In genomic region chr21:33931799-33932390, GRCh38 we compare ENCODE assay signal across 8 cellular contexts. TPM values are rescaled to one million over a fixed set of nuclear protein-coding genes. Genes with fewer than 3 reads are reported as not detected.
A peak's percentile ranks its signal among the peaks of the same experiment; 100 is the strongest.
DNase-seq lines count a peak whose midpoint lies in the region; ATAC-seq and TF ChIP-seq lines count a peak whose summit lies in the region.

No MANE protein-coding gene starts in this region.

- peak overlapping the region; percentile 45 for H3K9ac ChIP-seq in Karpas-422 (ENCODE audit: low read length)
- H3K9ac ChIP-seq in liver (ENCODE audit: low read depth in 1 of 2, low read length in 2 of 2) = peak overlapping the region; percentile 40 to 91

- TF ChIP-seq CTCF in AG10803 (conservative IDR thresholded peaks at IDR 0.05; ENCODE audit: low read length) (no peak), astrocyte of the spinal cord (IDR thresholded peaks at IDR 0.05; ENCODE audit: low read depth, low read length) (no peak), liver (IDR thresholded peaks at IDR 0.05; ENCODE audit: low read depth, low read length, missing input control) (no peak), type B pancreatic cell (conservative IDR thresholded peaks at IDR 0.05) (no peak)

- H3K9me2 ChIP-seq in Karpas-422 (replicated peaks; ENCODE audit: insufficient read depth, low read length) = no peaks in the 10 kb centered on the region

- no peaks in the 10 kb centered on the region for H3K27me3 Mint-ChIP-seq in type B pancreatic cell

- no peaks in the 10 kb centered on the region for H3K9me3 Mint-ChIP-seq in type B pancreatic cell

- no peaks in the 10 kb centered on the region for H4K20me1 ChIP-seq in Karpas-422 (ENCODE audit: insufficient read depth, low read depth, low read length)

- 22% methylated on average over 10 of the region's 10 CpGs for WGBS in liver

- no peak for ATAC-seq in HG03565 (IDR thresholded peaks at IDR 0.05; ENCODE audit: unreplicated experiment)

- H3K4me2 ChIP-seq in Karpas-422 (ENCODE audit: low read depth, low read length, poor library complexity, severe bottlenecking) = peak overlapping the region; percentile 58

- H3K4me3 ChIP-seq in AG10803 (ENCODE audit: low read length) = peak overlapping the region; percentile 60
- H3K4me3 ChIP-seq in Karpas-422 (ENCODE audit: low read length) = peak overlapping the region; percentile 47
- peak overlapping the region; percentile 38 for H3K4me3 ChIP-seq in astrocyte of the spinal cord (ENCODE audit: low read depth, low read length)
- H3K4me3 ChIP-seq in liver (ENCODE audit: low read depth in 1 of 3, low read length in 3 of 3) = peak overlapping the region; percentile 60 to 90 (median 87)

- H3K27ac Mint-ChIP-seq in type B pancreatic cell = peak overlapping the region; percentile 97

- peaks cover 3% of the 10 kb centered on the region for H3K36me3 Mint-ChIP-seq in type B pancreatic cell

- TF ChIP-seq RAD21 in liver (IDR thresholded peaks at IDR 0.05) = peak in 1 of 2 donors; percentile 24

- in situ Hi-C loops in astrocyte of the spinal cord (cut with HindIII; ENCODE audit: low sequenced_read_pairs) = no loop called here

- H3K4me3 Mint-ChIP-seq in type B pancreatic cell = peak overlapping the region; percentile 92

- H3K36me3 ChIP-seq in Karpas-422 (ENCODE audit: insufficient read depth, low read length) (no peaks in the 10 kb centered on the region), liver (ENCODE audit: control insufficient read depth in 4 of 4, insufficient read depth in 3 of 4, low read depth in 1 of 4, low read length in 3 of 4) (no peaks in the 10 kb centered on the region)

- no peaks in the 10 kb centered on the region for H3K79me2 ChIP-seq in Karpas-422 (ENCODE audit: low read length)

- DNase-seq in AG10803 (ENCODE audit: low read depth) = peak; percentile 25
- peak; percentile 48 for DNase-seq in Karpas-422
- DNase-seq in astrocyte of the spinal cord (ENCODE audit: low read depth, low spot score) = no peak
- no peak for DNase-seq in type B pancreatic cell (ENCODE audit: extremely low spot score, unreplicated experiment)
- no peak for DNase-seq in HCEC 1CT
- DNase-seq in Ammon's horn (ENCODE audit: low spot score) = no peak

- H3K27ac ChIP-seq in Karpas-422 (ENCODE audit: low read length) = no peak overlapping the region
- peak overlapping the region; percentile 59 to 73 for H3K27ac ChIP-seq in liver (ENCODE audit: low read depth in 1 of 2, low read length in 2 of 2)

- peak overlapping the region; percentile 90 for H2AFZ ChIP-seq in Karpas-422 (ENCODE audit: low read length)

- H3K4me1 Mint-ChIP-seq in type B pancreatic cell (ENCODE audit: unreplicated experiment) = peaks cover 12% of the 10 kb centered on the region

- H3K27me3 ChIP-seq in Karpas-422 (ENCODE audit: low read length) (no peaks in the 10 kb centered on the region), liver (ENCODE audit: control insufficient read depth in 4 of 4, insufficient read depth in 4 of 4, low read length in 3 of 4) (no peaks in the 10 kb centered on the region)

- H3K9me3 ChIP-seq in Karpas-422 (ENCODE audit: low read length) = no peaks in the 10 kb centered on the region
- H3K9me3 ChIP-seq in liver (ENCODE audit: control insufficient read depth in 4 of 4, low read length in 3 of 4) = no peaks in the 10 kb centered on the region

- peaks cover 12% of the 10 kb centered on the region for H3K4me1 ChIP-seq in Karpas-422 (ENCODE audit: low read length)
- peaks cover 0 to 9% (median 7%) of the 10 kb centered on the region in 4 donors for H3K4me1 ChIP-seq in liver (ENCODE audit: control insufficient read depth in 4 of 4, insufficient read depth in 4 of 4, low read length in 3 of 4)

TF ChIP-seq in liver, 16 proteins besides CTCF, POLR2A, EP300 and RAD21:
- TF ChIP-seq REST (IDR thresholded peaks at IDR 0.05) (no peak), EGR1 (IDR thresholded peaks at IDR 0.05; ENCODE audit: low read depth in 2 of 2) (no peak), ZBTB33 (IDR thresholded peaks at IDR 0.05) (no peak), YY1 (IDR thresholded peaks at IDR 0.05) (no peak), NR2F2 (IDR thresholded peaks at IDR 0.05) (no peak)

RNA-seq across cellular contexts. Expression of gene ATP5PO, which starts 16.3 kb away (rescaled TPM):
- total RNA-seq in Karpas-422 (2014; rRNA removed; shearing (Covaris generic); ENCODE audit: low replicate concordance) = 310 and 335 TPM in 2 replicates
- total RNA-seq in liver (100 to 1,000 TPM in 1 of 2 donors, 10 to 100 TPM in 1; 72.8 to 104 TPM), type B pancreatic cell (ENCODE audit: low replicate concordance) (257 and 264 TPM in 2 replicates)
- polyA plus RNA-seq in liver = 100 to 1,000 TPM; 157 to 200 TPM

Comparison
In these comparisons a context has a peak if more than half of its experiments do, and no peak if none do; other contexts are left out.
1. DNase-seq: peak in AG10803 (single experiment) and Karpas-422 (single experiment); none in astrocyte of the spinal cord (single experiment), type B pancreatic cell (single experiment), HCEC 1CT (single experiment) and Ammon's horn (single experiment).
2. Peak in every context shown above with its lines, with median percentiles within 50 percentile points of each other: H3K4me3 ChIP-seq.